8 cellular contexts compared by ENCODE assay signal in genomic region chr11:18853086-18853720, GRCh38.
DNase-seq lines count a peak whose midpoint lies in the region; ATAC-seq lines count a peak whose summit lies in the region.

No MANE protein-coding gene starts in this region.

- H3K4me1 Mint-ChIP-seq in activated CD4-positive, alpha-beta T cell treated with anti-CD3 and anti-CD28 coated beads, Interleukin-2, amount 10 ng/mL, durations not matched to agents 24 days and 14 days = no peaks in the 10 kb centered on the region

- H3K27ac Mint-ChIP-seq in activated CD4-positive, alpha-beta T cell treated with anti-CD3 and anti-CD28 coated beads, Interleukin-2, amount 10 ng/mL, durations not matched to agents 24 days and 14 days = no peak overlapping the region

- no peak overlapping the region for H3K4me3 Mint-ChIP-seq in activated CD4-positive, alpha-beta T cell treated with anti-CD3 and anti-CD28 coated beads, Interleukin-2, amount 10 ng/mL, durations not matched to agents 24 days and 14 days

- ATAC-seq in GM19043 (IDR thresholded peaks at IDR 0.05; ENCODE audit: low read depth, unreplicated experiment) = peak; percentile 79
- ATAC-seq in HG03457 (IDR thresholded peaks at IDR 0.05; ENCODE audit: unreplicated experiment) = peak; percentile 76
- ATAC-seq in HG03108 (IDR thresholded peaks at IDR 0.05; ENCODE audit: unreplicated experiment) = no peak

- intact Hi-C loops in activated CD4-positive, alpha-beta T cell treated with anti-CD3 and anti-CD28 coated beads, Interleukin-2, amount 10 ng/mL, durations not matched to agents 24 days and 14 days (cut with micrococcal nuclease) = loop anchor here (1.0 kb wide), 1 partner anchor 78 kb away; no protein-coding TSS in a partner anchor

- in situ Hi-C loops in Caki2 (cut with HindIII; ENCODE audit: low pct_unique_long_range_greater_than_20kb, low sequenced_read_pairs) = no loop called here

- H3K9me3 Mint-ChIP-seq in activated CD4-positive, alpha-beta T cell treated with anti-CD3 and anti-CD28 coated beads, Interleukin-2, amount 10 ng/mL, durations not matched to agents 24 days and 14 days = no peaks in the 10 kb centered on the region

- DNase-seq in Caki2 (ENCODE audit: low read depth) (peak; percentile 28), SHP77 treated with DMSO at 0.1 percent for 48 hours (lab: John Stamatoyannopoulos, UW) (peak; percentile 24), islet precursor cell (peak; percentile 64)
- DNase-seq in activated CD4-positive, alpha-beta T cell treated with anti-CD3 and anti-CD28 coated beads for 4 hours = no peak
- no peak for DNase-seq in activated CD4-positive, alpha-beta T cell treated with anti-CD3 and anti-CD28 coated beads, Interleukin-2, amount 10 ng/mL, durations not matched to agents 24 days and 14 days

- no peaks in the 10 kb centered on the region for H3K36me3 Mint-ChIP-seq in activated CD4-positive, alpha-beta T cell treated with anti-CD3 and anti-CD28 coated beads, Interleukin-2, amount 10 ng/mL, durations not matched to agents 24 days and 14 days (ENCODE audit: low read depth)

- peaks cover 22% of the 10 kb centered on the region for H3K27me3 Mint-ChIP-seq in activated CD4-positive, alpha-beta T cell treated with anti-CD3 and anti-CD28 coated beads, Interleukin-2, amount 10 ng/mL, durations not matched to agents 24 days and 14 days

Comparison
In these comparisons a context has a peak if more than half of its experiments do, and no peak if none do; other contexts are left out.
1. DNase-seq: peak in Caki2 (single experiment), SHP77 treated with DMSO at 0.1 percent for 48 hours (single experiment) and islet precursor cell (single experiment); none in activated CD4-positive, alpha-beta T cell treated with anti-CD3 and anti-CD28 coated beads for 4 hours (0 of 2) and activated CD4-positive, alpha-beta T cell treated with anti-CD3 and anti-CD28 coated beads, Interleukin-2, amount 10 ng/mL, durations not matched to agents 24 days and 14 days (single experiment).